In the genomic region with DNA sequence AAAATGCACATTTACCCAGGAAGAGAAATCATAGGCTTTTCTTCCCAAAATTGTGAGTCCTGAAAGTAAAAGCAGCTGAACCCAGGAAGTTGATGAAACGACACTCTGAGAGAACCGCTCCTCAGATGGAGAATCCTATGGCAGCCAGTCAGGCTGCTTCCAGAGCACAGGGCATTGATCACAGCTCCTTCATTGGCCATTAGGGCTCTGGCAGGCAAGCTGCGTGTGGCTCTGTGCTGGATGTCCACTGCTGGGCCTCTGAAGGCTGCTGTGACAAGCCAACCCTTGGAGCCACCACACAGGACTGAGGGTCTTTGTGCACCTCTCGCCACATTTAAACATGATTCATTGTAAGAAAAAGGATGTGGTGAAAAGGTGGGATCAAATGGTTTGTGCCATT, we compare ENCODE assay signal across 1 cellular context.
TF ChIP-seq lines count a peak whose summit lies in the region.

No MANE protein-coding gene starts in this region.

TF ChIP-seq in WTC11, 78 proteins besides CTCF, POLR2A, EP300 and RAD21 (continued from another document):
- TF ChIP-seq FOXP1 (CRISPR knock-in tag; IDR thresholded peaks at IDR 0.05; ENCODE audit: borderline replicate concordance) (no peak), ZNF671 (CRISPR knock-in tag; IDR thresholded peaks at IDR 0.05) (no peak)
- TF ChIP-seq, protein P1, sequence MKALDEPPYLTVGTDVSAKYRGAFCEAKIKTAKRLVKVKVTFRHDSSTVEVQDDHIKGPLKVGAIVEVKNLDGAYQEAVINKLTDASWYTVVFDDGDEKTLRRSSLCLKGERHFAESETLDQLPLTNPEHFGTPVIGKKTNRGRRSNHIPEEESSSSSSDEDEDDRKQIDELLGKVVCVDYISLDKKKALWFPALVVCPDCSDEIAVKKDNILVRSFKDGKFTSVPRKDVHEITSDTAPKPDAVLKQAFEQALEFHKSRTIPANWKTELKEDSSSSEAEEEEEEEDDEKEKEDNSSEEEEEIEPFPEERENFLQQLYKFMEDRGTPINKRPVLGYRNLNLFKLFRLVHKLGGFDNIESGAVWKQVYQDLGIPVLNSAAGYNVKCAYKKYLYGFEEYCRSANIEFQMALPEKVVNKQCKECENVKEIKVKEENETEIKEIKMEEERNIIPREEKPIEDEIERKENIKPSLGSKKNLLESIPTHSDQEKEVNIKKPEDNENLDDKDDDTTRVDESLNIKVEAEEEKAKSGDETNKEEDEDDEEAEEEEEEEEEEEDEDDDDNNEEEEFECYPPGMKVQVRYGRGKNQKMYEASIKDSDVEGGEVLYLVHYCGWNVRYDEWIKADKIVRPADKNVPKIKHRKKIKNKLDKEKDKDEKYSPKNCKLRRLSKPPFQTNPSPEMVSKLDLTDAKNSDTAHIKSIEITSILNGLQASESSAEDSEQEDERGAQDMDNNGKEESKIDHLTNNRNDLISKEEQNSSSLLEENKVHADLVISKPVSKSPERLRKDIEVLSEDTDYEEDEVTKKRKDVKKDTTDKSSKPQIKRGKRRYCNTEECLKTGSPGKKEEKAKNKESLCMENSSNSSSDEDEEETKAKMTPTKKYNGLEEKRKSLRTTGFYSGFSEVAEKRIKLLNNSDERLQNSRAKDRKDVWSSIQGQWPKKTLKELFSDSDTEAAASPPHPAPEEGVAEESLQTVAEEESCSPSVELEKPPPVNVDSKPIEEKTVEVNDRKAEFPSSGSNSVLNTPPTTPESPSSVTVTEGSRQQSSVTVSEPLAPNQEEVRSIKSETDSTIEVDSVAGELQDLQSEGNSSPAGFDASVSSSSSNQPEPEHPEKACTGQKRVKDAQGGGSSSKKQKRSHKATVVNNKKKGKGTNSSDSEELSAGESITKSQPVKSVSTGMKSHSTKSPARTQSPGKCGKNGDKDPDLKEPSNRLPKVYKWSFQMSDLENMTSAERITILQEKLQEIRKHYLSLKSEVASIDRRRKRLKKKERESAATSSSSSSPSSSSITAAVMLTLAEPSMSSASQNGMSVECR (CRISPR knock-in tag; IDR thresholded peaks at IDR 0.05; ENCODE audit: borderline replicate concordance), result no peak
